Comparison of ENCODE assay signal across 5 cellular contexts in the genomic region with DNA sequence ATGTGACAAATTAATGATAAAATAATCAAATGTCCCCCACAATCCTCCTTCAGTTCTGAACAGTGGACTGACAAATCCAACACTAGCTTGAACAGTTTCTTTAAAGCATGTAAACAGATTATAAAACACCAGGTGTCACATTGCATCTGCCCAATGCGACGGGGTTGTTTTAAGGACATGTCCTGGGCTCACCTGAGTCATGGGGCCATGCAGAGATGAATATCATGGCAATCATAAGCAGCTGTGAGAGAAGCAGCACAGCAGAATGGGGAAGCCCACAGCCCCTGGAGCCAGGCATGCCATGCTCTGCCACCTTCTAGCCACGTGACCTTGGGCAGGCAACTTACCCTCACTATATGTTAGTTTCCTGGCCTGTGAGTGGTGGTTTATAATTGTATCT.
"Had no signal": no experiment of that assay in that cellular context is flagged by ENCODE, and none has a peak within 500 bp of the region (broad histone marks: within the 10 kb centered on the region; RNA-seq: fewer than 3 reads in every experiment).

No MANE protein-coding gene starts in this region.

- ATAC-seq: GM23338 had no signal

- H3K27ac Mint-ChIP-seq: GM23338, H9, IgD-negative memory B cell had no signal

- H3K4me3 Mint-ChIP-seq: GM23338, H9, IgD-negative memory B cell had no signal

- DNase-seq: H9, HCEC 1CT, KBM-7 had no signal

- H3K4me3 ChIP-seq: GM23338 had no signal

- H3K4me1 Mint-ChIP-seq: GM23338, IgD-negative memory B cell had no signal

- H3K36me3 Mint-ChIP-seq: IgD-negative memory B cell had no signal

- H3K9me3 Mint-ChIP-seq: GM23338, H9, IgD-negative memory B cell had no signal
